7 cellular contexts compared by ENCODE assay signal in the genomic region with DNA sequence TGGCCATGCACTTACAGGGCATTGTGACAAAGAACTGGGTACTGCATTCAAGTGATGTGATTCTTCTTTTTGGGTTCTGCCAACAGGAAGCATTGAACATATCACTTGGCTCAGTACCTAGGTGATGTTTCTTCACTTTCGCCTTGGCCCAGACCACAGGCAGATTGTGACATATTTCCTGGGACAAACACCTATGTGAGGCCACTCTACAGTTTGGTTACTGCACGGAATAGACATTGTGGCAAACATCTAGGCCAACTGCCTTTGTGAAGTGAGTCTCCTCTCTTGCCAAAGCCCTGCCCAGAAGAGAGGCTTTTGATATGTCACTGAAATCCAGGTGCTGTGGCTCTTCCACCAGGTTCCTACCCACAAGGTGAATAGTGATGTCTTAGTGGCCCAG. TPM values are rescaled to one million over a fixed set of nuclear protein-coding genes. Genes with fewer than 3 reads are reported as not detected.
"Had no signal": no experiment of that assay in that cellular context is flagged by ENCODE, and none has a peak within 500 bp of the region (broad histone marks: within the 10 kb centered on the region; RNA-seq: fewer than 3 reads in every experiment).

No MANE protein-coding gene starts in this region.

RNA-seq across cellular contexts. Expression of gene BPY2, which starts 14.4 kb away (rescaled TPM):
- total RNA-seq: GM23248, GM23338, H1, H4, H7, H9, HFFc6 had no signal
